24 cellular contexts compared by ENCODE assay signal in genomic region chr14:44775248-44775647, GRCh38.
"Had no signal": no experiment of that assay in that cellular context is flagged by ENCODE, and none has a peak within 500 bp of the region (broad histone marks: within the 10 kb centered on the region; RNA-seq: fewer than 3 reads in every experiment).

No MANE protein-coding gene starts in this region.

- H3K4me1 ChIP-seq: colonic mucosa, esophagus muscularis mucosa, esophagus squamous epithelium, foreskin keratinocyte, gastrocnemius medialis, gastroesophageal sphincter, heart left ventricle, heart right ventricle had no signal

- H3K9me3 ChIP-seq: colonic mucosa, esophagus muscularis mucosa, esophagus squamous epithelium, gastrocnemius medialis, gastroesophageal sphincter, heart left ventricle, heart right ventricle had no signal

- H3K36me3 ChIP-seq: colonic mucosa, esophagus muscularis mucosa, esophagus squamous epithelium, gastrocnemius medialis, gastroesophageal sphincter, heart left ventricle, heart right ventricle had no signal

- H3K4me3 ChIP-seq: colonic mucosa, coronary artery, dorsolateral prefrontal cortex, esophagus muscularis mucosa, esophagus squamous epithelium, gastrocnemius medialis, gastroesophageal sphincter, heart left ventricle, heart right ventricle had no signal

- DNase-seq: colonic mucosa; cortex of kidney; dermis blood vessel endothelial cell; dorsolateral prefrontal cortex; effector CD4-positive, alpha-beta T cell; effector CD8-positive, alpha-beta T cell; effector memory CD4-positive, alpha-beta T cell; effector memory CD8-positive, alpha-beta T cell; endodermal cell; erythroblast; esophagus squamous epithelium; foreskin fibroblast; foreskin keratinocyte; foreskin melanocyte; gastrocnemius medialis; glutamatergic neuron; head of caudate nucleus; heart left ventricle; heart right ventricle had no signal

- H3K27me3 ChIP-seq: colonic mucosa, dorsolateral prefrontal cortex, esophagus muscularis mucosa, esophagus squamous epithelium, foreskin keratinocyte, gastrocnemius medialis, gastroesophageal sphincter, heart left ventricle, heart right ventricle had no signal

- ATAC-seq: effector memory CD8-positive, alpha-beta T cell; esophagus mucosa; foreskin keratinocyte; gastrocnemius medialis; gastroesophageal sphincter; heart left ventricle; heart right ventricle had no signal

- H3K27ac ChIP-seq: colonic mucosa, coronary artery, dorsolateral prefrontal cortex, epithelial cell of prostate, esophagus muscularis mucosa, esophagus squamous epithelium, foreskin keratinocyte, gastrocnemius medialis, gastroesophageal sphincter, heart left ventricle, heart right ventricle had no signal
